In genomic region chr3:195717416-195717815, GRCh38 we compare ENCODE assay signal across 22 cellular contexts. TPM values are rescaled to one million over a fixed set of nuclear protein-coding genes. Genes with fewer than 3 reads are reported as not detected.
"Had no signal": no experiment of that assay in that cellular context is flagged by ENCODE, and none has a peak within 500 bp of the region (broad histone marks: within the 10 kb centered on the region; RNA-seq: fewer than 3 reads in every experiment).

No MANE protein-coding gene starts in this region.

- H3K9me3 Mint-ChIP-seq: activated CD4-positive, alpha-beta T cell treated with anti-CD3 and anti-CD28 coated beads, Interleukin-2, amount 10 ng/mL, durations not matched to agents 7 days and 5 days; activated naive CD4-positive, alpha-beta T cell treated with anti-CD3 and anti-CD28 coated beads, Interleukin-2, amount 50 U/mL, for 24 hours; activated T-cell treated with anti-CD3 and anti-CD28 coated beads, Interleukin-2, amount 50 U/mL, for 72 hours; central memory CD8-positive, alpha-beta T cell; nephron progenitor cell; stimulated activated effector memory CD8-positive, alpha-beta T cell treated with anti-CD3 and anti-CD28 coated beads, Interleukin-12 subunit alpha, Interleukin-12 subunit beta, amount 100 ng/mL, for 72 hours had no signal

- H3K4me3 Mint-ChIP-seq: activated CD4-positive, alpha-beta T cell treated with anti-CD3 and anti-CD28 coated beads, Interleukin-2, amount 10 ng/mL, durations not matched to agents 7 days and 5 days; activated naive CD4-positive, alpha-beta T cell treated with anti-CD3 and anti-CD28 coated beads, Interleukin-2, amount 50 U/mL, for 24 hours; activated T-cell treated with anti-CD3 and anti-CD28 coated beads, Interleukin-2, amount 50 U/mL, for 72 hours; central memory CD8-positive, alpha-beta T cell; nephron progenitor cell; stimulated activated effector memory CD8-positive, alpha-beta T cell treated with anti-CD3 and anti-CD28 coated beads, Interleukin-12 subunit alpha, Interleukin-12 subunit beta, amount 100 ng/mL, for 72 hours had no signal

- H3K9me3 ChIP-seq: ascending aorta, lower lobe of right lung, prostate gland, SK-N-SH, thoracic aorta had no signal

- ATAC-seq: activated CD4-positive, CD25-positive, alpha-beta regulatory T cell treated with anti-CD3 and anti-CD28 coated beads, Interleukin-2, amount 50 U/mL, for 24 hours; activated T-cell treated with anti-CD3 and anti-CD28 coated beads, Interleukin-2, amount 50 U/mL, for 72 hours; stimulated activated effector memory CD8-positive, alpha-beta T cell treated with anti-CD3 and anti-CD28 coated beads, Interleukin-12 subunit alpha, Interleukin-12 subunit beta, amount 100 ng/mL, for 72 hours had no signal

- H3K36me3 ChIP-seq: prostate gland had no signal

- H3K4me3 ChIP-seq: ascending aorta, lower lobe of right lung, prostate gland, smooth muscle cell, thoracic aorta had no signal

- H3K27me3 ChIP-seq: ascending aorta had no signal

- DNase-seq: activated CD4-positive, alpha-beta T cell treated with anti-CD3 and anti-CD28 coated beads, Interleukin-2, amount 10 ng/mL, durations not matched to agents 7 days and 5 days; activated CD8-positive, alpha-beta memory T cell treated with anti-CD3 and anti-CD28 coated beads for 24 hours; activated CD8-positive, alpha-beta memory T cell treated with anti-CD3 and anti-CD28 coated beads, Interleukin-2, amount 50 U/mL, for 48 hours; activated gamma-delta T cell; activated T-cell treated with anti-CD3 and anti-CD28 coated beads, Interleukin-2, amount 50 U/mL, for 72 hours; cortex of kidney; hippocampal formation; left colon; nephron progenitor cell; SK-N-SH; stimulated activated CD4-positive, alpha-beta T cell treated with anti-CD3 and anti-CD28 coated beads, Interleukin-4, amount 100 ng/mL, for 1 hour had no signal

- H3K9me2 ChIP-seq: SK-N-SH had no signal

- H3K27ac ChIP-seq: ascending aorta, lower lobe of right lung, prostate gland, thoracic aorta had no signal

- H3K4me2 ChIP-seq: SK-N-SH, smooth muscle cell had no signal

- H3K27ac Mint-ChIP-seq: activated CD4-positive, alpha-beta T cell treated with anti-CD3 and anti-CD28 coated beads, Interleukin-2, amount 10 ng/mL, durations not matched to agents 7 days and 5 days; activated naive CD4-positive, alpha-beta T cell treated with anti-CD3 and anti-CD28 coated beads, Interleukin-2, amount 50 U/mL, for 24 hours; stimulated activated effector memory CD8-positive, alpha-beta T cell treated with anti-CD3 and anti-CD28 coated beads, Interleukin-12 subunit alpha, Interleukin-12 subunit beta, amount 100 ng/mL, for 72 hours had no signal

- H3K27me3 Mint-ChIP-seq: activated naive CD4-positive, alpha-beta T cell treated with anti-CD3 and anti-CD28 coated beads, Interleukin-2, amount 50 U/mL, for 24 hours; central memory CD8-positive, alpha-beta T cell had no signal

- H3K4me1 ChIP-seq: ascending aorta, lower lobe of right lung, prostate gland had no signal

- H3K9ac ChIP-seq: SK-N-SH had no signal

RNA-seq across cellular contexts. Expression of gene MUC20, which starts 3.4 kb away (rescaled TPM):
- total RNA-seq: glomerular endothelial cell had no signal
- polyA plus RNA-seq: endothelial cell of umbilical vein had no signal
